ENCODE assay signal across 1 cellular context in genomic region chr22:21687685-21688259, GRCh38.
TF ChIP-seq lines count a peak whose summit lies in the region.

No MANE protein-coding gene starts in this region.

TF ChIP-seq in K562, 482 proteins besides CTCF, POLR2A, EP300 and RAD21 (continues in another document):
- TF ChIP-seq ZNF184 (CRISPR knock-in tag; IDR thresholded peaks at IDR 0.05) (peak; percentile 23; the same call in 1 of the 2 replicates), MAZ (CRISPR knock-in tag; conservative IDR thresholded peaks at IDR 0.05 in 1 of 2, IDR thresholded peaks at IDR 0.05 in 1 of 2) (peak in 1 of 2 experiments; percentile 61; a peak in 2 of 4 replicates), ZBED1 (IDR thresholded peaks at IDR 0.05) (peak; percentile 40; the same call in 1 of the 2 replicates), RBM14 (IDR thresholded peaks at IDR 0.05; ENCODE audit: borderline replicate concordance, insufficient read depth, low read depth, low read length) (0 out of 2 replicates have a peak, but pooled peaks have one; percentile 14), THAP12 (CRISPR knock-in tag; IDR thresholded peaks at IDR 0.05) (0 out of 2 replicates have a peak, but pooled peaks have one; percentile 66), ZNF764 (CRISPR knock-in tag; IDR thresholded peaks at IDR 0.05; ENCODE audit: low read depth) (0 out of 2 replicates have a peak, but pooled peaks have one; percentile 18), CHCHD3 (CRISPR knock-in tag; IDR thresholded peaks at IDR 0.05) (peak; percentile 76; the same call in 1 of the 2 replicates), POLR2AphosphoS5 (IDR thresholded peaks at IDR 0.05; ENCODE audit: control insufficient read depth, insufficient read depth, low read depth, low read length) (peak; percentile 48; the same call in 1 of the 2 replicates), MED1 (CRISPR knock-in tag; IDR thresholded peaks at IDR 0.05; ENCODE audit: borderline replicate concordance) (peak; percentile 93; the same call in 1 of the 2 replicates), POLR3A (IDR thresholded peaks at IDR 0.05; ENCODE audit: borderline replicate concordance, extremely low read depth, insufficient read depth, insufficient read length) (no peak), GATAD2A (IDR thresholded peaks at IDR 0.05) (no peak), ZBTB17 (CRISPR knock-in tag; IDR thresholded peaks at IDR 0.05) (0 out of 2 replicates have a peak, but pooled peaks have one; percentile 65), E2F3 (CRISPR knock-in tag; IDR thresholded peaks at IDR 0.05) (peak; percentile 51; the same call in 1 of the 2 replicates), TCF15 (CRISPR knock-in tag; IDR thresholded peaks at IDR 0.05) (peak; percentile 69; the same call in 1 of the 2 replicates), POLR2G (IDR thresholded peaks at IDR 0.05; ENCODE audit: low read depth, low read length) (peak; percentile 70), CHD7 (IDR thresholded peaks at IDR 0.05; ENCODE audit: low read depth, low read length) (peak; percentile 42), DLX4 (CRISPR knock-in tag; IDR thresholded peaks at IDR 0.05) (peak; percentile 54; the same call in 1 of the 2 replicates), ZNF583 (CRISPR knock-in tag; IDR thresholded peaks at IDR 0.05) (no peak), ZNF785 (CRISPR knock-in tag; IDR thresholded peaks at IDR 0.05) (0 out of 2 replicates have a peak, but pooled peaks have one; percentile 64), NR2F6 (CRISPR knock-in tag; IDR thresholded peaks at IDR 0.05) (peak; percentile 40; the same call in 1 of the 2 replicates), CCNT2 (IDR thresholded peaks at IDR 0.05; ENCODE audit: borderline replicate concordance, extremely low read depth, insufficient read length, low read depth, low read length) (no peak), HES1 (IDR thresholded peaks at IDR 0.05; ENCODE audit: low read depth) (no peak), YY1 (IDR thresholded peaks at IDR 0.05; ENCODE audit: borderline replicate concordance in 1 of 3, control insufficient read depth in 1 of 3, extremely low read depth in 1 of 3, insufficient read depth in 3 of 3, insufficient read length in 1 of 3, insufficient replicate concordance in 2 of 3, low read depth in 1 of 3, low read length in 2 of 3) (no peak), THRB (CRISPR knock-in tag; conservative IDR thresholded peaks at IDR 0.05) (0 out of 2 replicates have a peak, but pooled peaks have one; percentile 58), STAG1 (CRISPR knock-in tag; IDR thresholded peaks at IDR 0.05; ENCODE audit: borderline replicate concordance) (peak; percentile 50; the same call in 1 of the 2 replicates), TEAD4 (IDR thresholded peaks at IDR 0.05; ENCODE audit: low read length) (no peak), TEAD4 (CRISPR knock-in tag; IDR thresholded peaks at IDR 0.05; ENCODE audit: borderline replicate concordance) (peak; percentile 74; the same call in 1 of the 2 replicates), ZNF586 (CRISPR knock-in tag; conservative IDR thresholded peaks at IDR 0.05) (0 out of 2 replicates have a peak, but pooled peaks have one; percentile 48), SRF (CRISPR knock-in tag; IDR thresholded peaks at IDR 0.05) (0 out of 4 replicates have a peak, but pooled peaks of 1 of the 2 experiments have one; percentile 30), DMBX1 (CRISPR knock-in tag; IDR thresholded peaks at IDR 0.05; ENCODE audit: borderline replicate concordance) (no peak)
- TF ChIP-seq, protein P1, sequence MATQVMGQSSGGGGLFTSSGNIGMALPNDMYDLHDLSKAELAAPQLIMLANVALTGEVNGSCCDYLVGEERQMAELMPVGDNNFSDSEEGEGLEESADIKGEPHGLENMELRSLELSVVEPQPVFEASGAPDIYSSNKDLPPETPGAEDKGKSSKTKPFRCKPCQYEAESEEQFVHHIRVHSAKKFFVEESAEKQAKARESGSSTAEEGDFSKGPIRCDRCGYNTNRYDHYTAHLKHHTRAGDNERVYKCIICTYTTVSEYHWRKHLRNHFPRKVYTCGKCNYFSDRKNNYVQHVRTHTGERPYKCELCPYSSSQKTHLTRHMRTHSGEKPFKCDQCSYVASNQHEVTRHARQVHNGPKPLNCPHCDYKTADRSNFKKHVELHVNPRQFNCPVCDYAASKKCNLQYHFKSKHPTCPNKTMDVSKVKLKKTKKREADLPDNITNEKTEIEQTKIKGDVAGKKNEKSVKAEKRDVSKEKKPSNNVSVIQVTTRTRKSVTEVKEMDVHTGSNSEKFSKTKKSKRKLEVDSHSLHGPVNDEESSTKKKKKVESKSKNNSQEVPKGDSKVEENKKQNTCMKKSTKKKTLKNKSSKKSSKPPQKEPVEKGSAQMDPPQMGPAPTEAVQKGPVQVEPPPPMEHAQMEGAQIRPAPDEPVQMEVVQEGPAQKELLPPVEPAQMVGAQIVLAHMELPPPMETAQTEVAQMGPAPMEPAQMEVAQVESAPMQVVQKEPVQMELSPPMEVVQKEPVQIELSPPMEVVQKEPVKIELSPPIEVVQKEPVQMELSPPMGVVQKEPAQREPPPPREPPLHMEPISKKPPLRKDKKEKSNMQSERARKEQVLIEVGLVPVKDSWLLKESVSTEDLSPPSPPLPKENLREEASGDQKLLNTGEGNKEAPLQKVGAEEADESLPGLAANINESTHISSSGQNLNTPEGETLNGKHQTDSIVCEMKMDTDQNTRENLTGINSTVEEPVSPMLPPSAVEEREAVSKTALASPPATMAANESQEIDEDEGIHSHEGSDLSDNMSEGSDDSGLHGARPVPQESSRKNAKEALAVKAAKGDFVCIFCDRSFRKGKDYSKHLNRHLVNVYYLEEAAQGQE (CRISPR knock-in tag; IDR thresholded peaks at IDR 0.05; ENCODE audit: low read depth), result 0 out of 2 replicates have a peak, but pooled peaks have one; percentile 52
- TF ChIP-seq, protein P2, sequence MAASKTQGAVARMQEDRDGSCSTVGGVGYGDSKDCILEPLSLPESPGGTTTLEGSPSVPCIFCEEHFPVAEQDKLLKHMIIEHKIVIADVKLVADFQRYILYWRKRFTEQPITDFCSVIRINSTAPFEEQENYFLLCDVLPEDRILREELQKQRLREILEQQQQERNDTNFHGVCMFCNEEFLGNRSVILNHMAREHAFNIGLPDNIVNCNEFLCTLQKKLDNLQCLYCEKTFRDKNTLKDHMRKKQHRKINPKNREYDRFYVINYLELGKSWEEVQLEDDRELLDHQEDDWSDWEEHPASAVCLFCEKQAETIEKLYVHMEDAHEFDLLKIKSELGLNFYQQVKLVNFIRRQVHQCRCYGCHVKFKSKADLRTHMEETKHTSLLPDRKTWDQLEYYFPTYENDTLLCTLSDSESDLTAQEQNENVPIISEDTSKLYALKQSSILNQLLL (CRISPR knock-in tag; IDR thresholded peaks at IDR 0.05; ENCODE audit: borderline replicate concordance), result 0 out of 2 replicates have a peak, but pooled peaks have one; percentile 43
